1 cellular context compared by ENCODE assay signal in genomic region chr15:68214838-68215234, GRCh38.
TF ChIP-seq lines count a peak whose summit lies in the region.

No MANE protein-coding gene starts in this region.

TF ChIP-seq in HepG2, 621 proteins besides CTCF, POLR2A, EP300 and RAD21 (continued from another document):
- TF ChIP-seq ZNF598 (CRISPR knock-in tag; IDR thresholded peaks at IDR 0.05; ENCODE audit: borderline replicate concordance) (no peak), MBD4 (IDR thresholded peaks at IDR 0.05; ENCODE audit: borderline replicate concordance, low read length) (no peak), PREB (CRISPR knock-in tag; IDR thresholded peaks at IDR 0.05) (no peak), JUN (CRISPR knock-in tag; IDR thresholded peaks at IDR 0.05) (no peak), ATF7-NPFF (CRISPR knock-in tag; IDR thresholded peaks at IDR 0.05; ENCODE audit: low read depth) (no peak), NCOR1 (IDR thresholded peaks at IDR 0.05; ENCODE audit: borderline replicate concordance, low read length) (no peak), ZNF879 (CRISPR knock-in tag; IDR thresholded peaks at IDR 0.05) (no peak), KLF12 (CRISPR knock-in tag; IDR thresholded peaks at IDR 0.05; ENCODE audit: borderline replicate concordance) (no peak), PRDM4 (CRISPR knock-in tag; IDR thresholded peaks at IDR 0.05; ENCODE audit: borderline replicate concordance) (no peak), ZBTB10 (CRISPR knock-in tag; IDR thresholded peaks at IDR 0.05; ENCODE audit: borderline replicate concordance) (no peak), ZFAT (CRISPR knock-in tag; conservative IDR thresholded peaks at IDR 0.05) (no peak), YEATS4 (CRISPR knock-in tag; IDR thresholded peaks at IDR 0.05; ENCODE audit: borderline replicate concordance) (no peak), ZC3H4 (CRISPR knock-in tag; IDR thresholded peaks at IDR 0.05; ENCODE audit: borderline replicate concordance) (no peak), SKIL (CRISPR knock-in tag; IDR thresholded peaks at IDR 0.05; ENCODE audit: borderline replicate concordance) (no peak)
